In the genomic region with DNA sequence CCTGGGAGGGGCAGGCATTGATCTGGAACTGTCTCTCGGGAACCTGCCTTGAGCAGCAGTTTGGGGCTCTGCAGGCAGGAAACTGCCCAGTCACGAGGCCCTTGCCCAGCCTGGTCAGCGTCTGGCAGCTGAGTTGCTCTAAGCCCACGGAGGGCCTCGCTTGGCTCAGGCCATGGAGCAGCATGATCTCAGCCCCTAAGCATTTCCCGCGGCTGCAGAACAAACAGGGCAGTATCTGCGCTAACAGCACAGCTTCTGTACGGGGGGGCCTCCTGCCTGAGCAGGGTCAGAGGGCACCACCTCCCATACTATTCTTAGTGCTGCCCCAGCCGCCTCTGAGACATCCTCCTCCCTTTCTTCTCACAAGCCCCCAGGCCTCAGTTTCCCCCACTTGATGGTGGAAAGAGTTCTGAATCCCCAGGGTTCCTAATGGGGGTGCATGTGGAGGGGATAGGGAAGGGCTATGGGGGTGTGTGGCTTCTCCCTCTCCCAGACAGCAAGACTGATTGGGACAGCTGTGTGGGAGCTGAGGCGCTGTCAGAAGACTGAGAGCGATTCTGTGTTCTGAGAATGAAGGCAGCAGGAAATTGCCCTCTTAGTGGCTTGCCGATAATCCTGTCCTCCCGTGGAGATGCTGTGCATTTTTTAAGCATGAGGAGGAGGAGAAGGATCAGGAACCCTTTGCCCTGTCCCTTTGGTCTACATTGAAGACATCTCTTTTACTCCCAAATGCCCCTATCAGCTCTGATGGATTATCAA, we compare ENCODE assay signal across 9 cellular contexts. TPM values are rescaled to one million over a fixed set of nuclear protein-coding genes. Genes with fewer than 3 reads are reported as not detected.
DNase-seq lines count a peak whose midpoint lies in the region; ATAC-seq and TF ChIP-seq lines count a peak whose summit lies in the region.
"Had no signal": no experiment of that assay in that cellular context is flagged by ENCODE, and none has a peak within 500 bp of the region (broad histone marks: within the 10 kb centered on the region; RNA-seq: fewer than 3 reads in every experiment).

No MANE protein-coding gene starts in this region.

- peak overlapping the region; percentile 22 for H3K4me3 Mint-ChIP-seq in chondrocyte (ENCODE audit: unreplicated experiment)

- in situ Hi-C loops in gastrocnemius medialis (cut with MboI; ENCODE audit: low sequenced_read_pairs in 4 of 4), result loop anchor here (25.0 kb wide), 1 partner anchor 526 kb away; no protein-coding TSS in a partner anchor

- H3K4me1 Mint-ChIP-seq in chondrocyte (ENCODE audit: low read depth), result peaks cover 10% of the 10 kb centered on the region

- TF ChIP-seq CTCF in chondrocyte (IDR thresholded peaks at IDR 0.05) (no peak), kidney epithelial cell (IDR thresholded peaks at IDR 0.05; ENCODE audit: insufficient read depth, low read length, poor library complexity, severe bottlenecking) (no peak), gastrocnemius medialis (IDR thresholded peaks at IDR 0.05 in 4 of 5, conservative IDR thresholded peaks at IDR 0.05 in 1 of 5) (no peak), prostate gland (IDR thresholded peaks at IDR 0.05) (no peak)

- no peaks in the 10 kb centered on the region for H3K9me3 Mint-ChIP-seq in chondrocyte (ENCODE audit: low read depth)

- H3K27me3 ChIP-seq in kidney epithelial cell (ENCODE audit: control insufficient read depth, insufficient read depth, low read length) (no peaks in the 10 kb centered on the region), gastrocnemius medialis (no peaks in the 10 kb centered on the region), prostate gland (replicated peaks; ENCODE audit: insufficient read depth) (no peaks in the 10 kb centered on the region)

- H3K27ac Mint-ChIP-seq in chondrocyte (ENCODE audit: unreplicated experiment), result peak overlapping the region; percentile 98

- intact Hi-C loops in gastrocnemius medialis (cut with DNase I; ENCODE audit: low total_unique reads) (no loop called here), prostate gland (cut with DNase I) (no loop called here)

- ATAC-seq in gastrocnemius medialis, result peak; percentile 64 to 71
- ATAC-seq in GM18519 (IDR thresholded peaks at IDR 0.05; ENCODE audit: low FRiP score, unreplicated experiment), result no peak
- no peak for ATAC-seq in HG02642 (IDR thresholded peaks at IDR 0.05; ENCODE audit: poor library complexity, unreplicated experiment)
- no peak for ATAC-seq in HG03280 (IDR thresholded peaks at IDR 0.05; ENCODE audit: unreplicated experiment)
- ATAC-seq: GM12878 had no signal

- H3K36me3 Mint-ChIP-seq in chondrocyte (ENCODE audit: low read depth), result peaks cover 30% of the 10 kb centered on the region

- no peaks in the 10 kb centered on the region for H3K9me3 ChIP-seq in gastrocnemius medialis
- H3K9me3 ChIP-seq in prostate gland, result no peaks in the 10 kb centered on the region

- peaks cover 13 to 23% of the 10 kb centered on the region in 2 donors for H3K4me1 ChIP-seq in gastrocnemius medialis
- H3K4me1 ChIP-seq in prostate gland (replicated peaks), result no peaks in the 10 kb centered on the region

- H3K4me3 ChIP-seq in kidney epithelial cell (ENCODE audit: low read depth, low read length) (no peak overlapping the region), gastrocnemius medialis (no peak overlapping the region), prostate gland (no peak overlapping the region)
- H3K4me3 ChIP-seq: GM12878 had no signal

- H3K27ac ChIP-seq in gastrocnemius medialis (peak overlapping the region; percentile 38 to 66 (median 51)), prostate gland (no peak overlapping the region)

- TF ChIP-seq POLR2A in gastrocnemius medialis (IDR thresholded peaks at IDR 0.05) (no peak), prostate gland (IDR thresholded peaks at IDR 0.05) (no peak)

- DNase-seq in GM04503 (ENCODE audit: low read depth) (peak; percentile 67), chondrocyte (ENCODE audit: low spot score) (no peak), kidney epithelial cell (ENCODE audit: low read depth) (peak; percentile 75), gastrocnemius medialis (peak; percentile 58 to 70), prostate gland (ENCODE audit: low spot score) (no peak)

- 45% methylated on average over 14 of the region's 14 CpGs for WGBS in prostate gland

- H3K27me3 Mint-ChIP-seq in chondrocyte (ENCODE audit: low read depth), result no peaks in the 10 kb centered on the region

- H3K36me3 ChIP-seq in kidney epithelial cell (ENCODE audit: control insufficient read depth, insufficient read depth, low read length) (no peaks in the 10 kb centered on the region), gastrocnemius medialis (peaks cover 0 to 6% of the 10 kb centered on the region in 2 donors), prostate gland (no peaks in the 10 kb centered on the region)

RNA-seq across cellular contexts. Expression of a gene that starts 46.4 kb away (rescaled TPM):
- total RNA-seq in chondrocyte (13.3 to 36.6 TPM (median 35.2 TPM) in 3 replicates), kidney epithelial cell (12.9 and 15.0 TPM in 2 replicates), gastrocnemius medialis (10 to 100 TPM; 26.4 to 61.7 (median 38.4) TPM), prostate gland (10 to 100 TPM in 1 of 2 donors, 1 to 10 TPM in 1; 7.2 to 19.8 TPM)

Comparison
In these comparisons a context has a peak if more than half of its experiments do, and no peak if none do; other contexts are left out.
1. DNase-seq: peak in GM04503 (single experiment), kidney epithelial cell (single experiment) and gastrocnemius medialis (2 of 2); none in chondrocyte (single experiment) and prostate gland (single experiment).
2. ATAC-seq: peak in gastrocnemius medialis (2 of 2); none in GM18519 (single experiment), HG02642 (single experiment) and HG03280 (single experiment).
3. H3K27ac ChIP-seq: peak in gastrocnemius medialis (4 of 4); none in prostate gland (0 of 2).